ENCODE assay signal across 9 cellular contexts in the genomic region with DNA sequence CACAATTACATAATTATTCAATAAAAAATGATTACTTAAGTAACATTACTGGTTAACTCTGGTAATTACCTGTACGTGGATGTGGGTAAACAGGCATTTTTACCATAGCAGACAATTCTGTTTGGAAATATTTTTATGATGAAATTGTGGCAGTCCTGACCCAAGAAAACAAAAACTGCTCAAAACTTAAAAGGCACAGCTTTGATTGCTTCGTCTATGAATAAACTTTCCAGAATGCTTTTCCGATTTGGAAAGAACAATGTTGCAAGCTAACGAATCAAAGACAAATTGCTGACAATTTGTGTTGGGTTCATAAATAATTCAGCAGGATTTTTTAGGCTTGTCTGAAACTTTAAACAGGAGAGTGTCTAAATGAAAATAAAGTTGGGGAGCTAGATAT.
"Had no signal": no experiment of that assay in that cellular context is flagged by ENCODE, and none has a peak within 500 bp of the region (broad histone marks: within the 10 kb centered on the region; RNA-seq: fewer than 3 reads in every experiment).

No MANE protein-coding gene starts in this region.

- ATAC-seq: GM23338, HCT116 had no signal

- H3K9ac ChIP-seq: GM23248 had no signal

- H3K4me3 Mint-ChIP-seq: GM23338, H9, HFFc6 had no signal

- H3K9me3 Mint-ChIP-seq: GM23338, H9, HFFc6 had no signal

- H3K4me3 ChIP-seq: GM23248, GM23338, HAP-1 had no signal

- DNase-seq: GM23248, GOT3, H7, H9, HCEC 1CT, HFFc6 had no signal

- H3K36me3 ChIP-seq: HAP-1 had no signal

- H2AFZ ChIP-seq: GM23248, GM23338 had no signal

- H3K27ac Mint-ChIP-seq: GM23338, H9, HFFc6 had no signal

- H3K4me1 ChIP-seq: HAP-1 had no signal

- H3K27ac ChIP-seq: GM23248 had no signal

- H3K9me3 ChIP-seq: HAP-1 had no signal

- H3K4me2 ChIP-seq: GM23338 had no signal
